ENCODE assay signal across 26 cellular contexts in the genomic region with DNA sequence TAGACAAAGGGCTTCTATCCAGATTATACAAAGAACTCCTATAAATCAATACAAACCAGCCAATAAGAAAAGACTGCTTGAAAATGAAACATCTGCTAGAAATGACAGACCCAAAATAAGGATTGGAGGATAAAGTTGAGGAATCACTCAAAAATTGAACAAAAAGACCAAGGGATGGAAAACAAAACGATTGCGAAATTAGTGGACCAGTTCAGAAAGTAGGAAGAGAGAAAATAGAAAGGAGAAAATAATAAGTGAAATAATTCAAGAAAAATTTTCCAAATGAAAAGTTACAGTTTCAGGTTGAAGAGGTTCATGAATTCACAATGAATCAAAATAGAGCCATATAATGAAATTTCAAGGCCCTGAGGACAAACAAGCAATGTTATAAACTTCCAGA.
DNase-seq lines count a peak whose midpoint lies in the region; ATAC-seq, FAIRE-seq and TF ChIP-seq lines count a peak whose summit lies in the region.
"Had no signal": no experiment of that assay in that cellular context is flagged by ENCODE, and none has a peak within 500 bp of the region (broad histone marks: within the 10 kb centered on the region; RNA-seq: fewer than 3 reads in every experiment).

No MANE protein-coding gene starts in this region.

- DNase-seq in IMR-90 (no peak), K562 (ENCODE audit: extremely low read depth in 1 of 4, low spot score in 3 of 4) (no peak), NCI-H510A (lab: John Stamatoyannopoulos, UW) (no peak), neural progenitor cell (ENCODE audit: low spot score) (no peak)
- DNase-seq: 8988T; ACHN; BE2C; C1 segment of cervical spinal cord; CD4-positive, alpha-beta memory T cell; CD4-positive, CD25-positive, alpha-beta regulatory T cell; CD8-positive, alpha-beta memory T cell; COR-L47; DMS 273 treated with DMSO at 0.1 percent for 48 hours; DMS153; DMS53; DMS79; DND-41; EL; GDM1 had no signal

- no peak overlapping the region for H3K4me3 Mint-ChIP-seq in neural progenitor cell
- H3K4me3 Mint-ChIP-seq: CD14-positive monocyte; CD4-positive, alpha-beta memory T cell; CD4-positive, CD25-positive, alpha-beta regulatory T cell; CD8-positive, alpha-beta memory T cell had no signal

- no peaks in the 10 kb centered on the region for H3F3A ChIP-seq in neural progenitor cell (ENCODE audit: low read depth)

- no peak overlapping the region for H2AK9ac ChIP-seq in IMR-90 (replicated peaks; ENCODE audit: low read depth, low read length, poor library complexity)

- no peak overlapping the region for H2AK5ac ChIP-seq in IMR-90 (ENCODE audit: low read depth, low read length)

- no CpG with 5 or more reads among the region's 2 CpGs for WGBS in IMR-90 (ENCODE audit: extremely low coverage in 2 of 2, insufficient read length in 1 of 2), 2 experiments
- 0% methylated on average over 2 of the region's 2 CpGs for WGBS in K562 (ENCODE audit: insufficient coverage, low coverage, missing lambda C conversion rate)

- H3K4me2 ChIP-seq in IMR-90 (ENCODE audit: low read depth, low read length) (no peak overlapping the region), K562 (ENCODE audit: insufficient read depth, low read length) (no peak overlapping the region), neural progenitor cell (no peak overlapping the region)
- H3K4me2 ChIP-seq: BLaER1 had no signal

- no peak overlapping the region for H3K18ac ChIP-seq in IMR-90 (ENCODE audit: low read depth, low read length)

- no peaks in the 10 kb centered on the region for H3K79me2 ChIP-seq in K562 (ENCODE audit: control insufficient read depth, insufficient read depth, low read length)
- no peaks in the 10 kb centered on the region for H3K79me2 ChIP-seq in neural progenitor cell (ENCODE audit: low read depth)

- no peak overlapping the region for H3K23ac ChIP-seq in IMR-90 (ENCODE audit: low read depth, low read length)

- H2AFZ ChIP-seq in IMR-90 (replicated peaks; ENCODE audit: low read length, poor library complexity) (no peak overlapping the region), K562 (ENCODE audit: low read depth, low read length) (no peak overlapping the region), neural progenitor cell (replicated peaks) (no peak overlapping the region)

- dilution Hi-C loops in IMR-90 (cut with HindIII; ENCODE audit: low sequenced_read_pairs, unreplicated experiment), result no loop called here

- H3K36me3 ChIP-seq in IMR-90 (ENCODE audit: control insufficient read depth, insufficient read depth, low read length) (no peaks in the 10 kb centered on the region), K562 (ENCODE audit: control insufficient read depth, insufficient read depth, low read length) (no peaks in the 10 kb centered on the region), neural progenitor cell (no peaks in the 10 kb centered on the region)
- H3K36me3 ChIP-seq: BE2C, BLaER1 had no signal

- no TSS peak for BruUV-seq in IMR-90 (replicated peaks; lab: Mats Ljungman, UMichigan)
- no TSS peak for BruUV-seq in K562 (replicated peaks; lab: Mats Ljungman, UMichigan)

- peaks cover 4% of the 10 kb centered on the region for H3K27me3 Mint-ChIP-seq in neural progenitor cell (ENCODE audit: insufficient read depth, low read depth)

- no peak overlapping the region for H3K27ac Mint-ChIP-seq in neural progenitor cell
- H3K27ac Mint-ChIP-seq: CD14-positive monocyte; CD4-positive, alpha-beta memory T cell; CD4-positive, CD25-positive, alpha-beta regulatory T cell; CD8-positive, alpha-beta memory T cell had no signal

- CTCF ChIA-PET in IMR-90 (lab: Yijun Ruan, JAX) (interaction anchor here (0.7 kb wide), 1 partner anchor 61 kb away, joined by 8 read pairs; no protein-coding TSS in a partner anchor), K562 (lab: Yijun Ruan, JAX; ENCODE audit: low intra/inter-chr PET ratio) (no interaction called here)

- no peak for TF ChIP-seq CTCF in IMR-90 (conservative IDR thresholded peaks at IDR 0.05; ENCODE audit: low read depth, low read length)
- no peak for TF ChIP-seq CTCF in K562 (IDR thresholded peaks at IDR 0.05 in 2 of 3, conservative IDR thresholded peaks at IDR 0.05 in 1 of 3; ENCODE audit: insufficient read depth in 2 of 3, low read depth in 1 of 3, low read length in 3 of 3)
- TF ChIP-seq CTCF in neural progenitor cell (IDR thresholded peaks at IDR 0.05), result no peak

- TF ChIP-seq RAD21 in IMR-90 (IDR thresholded peaks at IDR 0.05; ENCODE audit: low read length), result no peak
- TF ChIP-seq RAD21 in K562 (CRISPR knock-in tag; conservative IDR thresholded peaks at IDR 0.05 in 1 of 2, IDR thresholded peaks at IDR 0.05 in 1 of 2), result no peak

- ATAC-seq in IMR-90 (ENCODE audit: low read depth) (no peak), K562 (no peak), GM21423 (IDR thresholded peaks at IDR 0.05; ENCODE audit: unreplicated experiment) (no peak)
- ATAC-seq: GM12878 had no signal

- H3K4me1 ChIP-seq in IMR-90 (ENCODE audit: control insufficient read depth, insufficient read depth, low read length) (no peaks in the 10 kb centered on the region), K562 (replicated peaks in 1 of 2; ENCODE audit: control insufficient read depth in 2 of 2, insufficient read depth in 2 of 2, low read length in 2 of 2) (no peaks in the 10 kb centered on the region), neural progenitor cell (no peaks in the 10 kb centered on the region)
- H3K4me1 ChIP-seq: BE2C, BLaER1 had no signal

- H3K9ac ChIP-seq in IMR-90 (ENCODE audit: low read depth, low read length), result no peak overlapping the region
- H3K9ac ChIP-seq in K562 (ENCODE audit: insufficient read depth in 1 of 2, low read depth in 2 of 2, low read length in 2 of 2), result no peak overlapping the region
- no peak overlapping the region for H3K9ac ChIP-seq in neural progenitor cell
- H3K9ac ChIP-seq: BLaER1 had no signal

- FAIRE-seq in K562 (lab: Jason Lieb, UNC), result no peak
- FAIRE-seq: A204.1, GM12878, GM12892, GM18507 had no signal

- no peak overlapping the region for H4K5ac ChIP-seq in IMR-90 (ENCODE audit: low read depth, low read length)

- TF ChIP-seq POLR2A in IMR-90 (IDR thresholded peaks at IDR 0.05; ENCODE audit: low read depth, low read length), result no peak
- TF ChIP-seq POLR2A in K562 (conservative IDR thresholded peaks at IDR 0.05), result no peak

- no peaks in the 10 kb centered on the region for H3K9me1 ChIP-seq in IMR-90 (ENCODE audit: insufficient read depth, low read length)
- H3K9me1 ChIP-seq in K562 (ENCODE audit: control insufficient read depth, insufficient read depth, low read length), result no peaks in the 10 kb centered on the region

- H2BK20ac ChIP-seq in IMR-90 (ENCODE audit: low read depth, low read length), result no peak overlapping the region

- H3K36me3 Mint-ChIP-seq in neural progenitor cell, result no peaks in the 10 kb centered on the region
- H3K36me3 Mint-ChIP-seq: CD14-positive monocyte; CD4-positive, alpha-beta memory T cell; CD4-positive, CD25-positive, alpha-beta regulatory T cell had no signal

- H4K91ac ChIP-seq in IMR-90 (ENCODE audit: insufficient read depth, low read depth, low read length), result no peak overlapping the region

- H3K4me3 ChIP-seq in IMR-90 (ENCODE audit: insufficient read depth, low read depth, low read length) (no peak overlapping the region), K562 (no peak overlapping the region), neural progenitor cell (no peak overlapping the region)
- H3K4me3 ChIP-seq: BLaER1, GM12878 had no signal

- POLR2A ChIA-PET in IMR-90 (lab: Charles Lee; ENCODE audit: unreplicated experiment) (no interaction called here), K562 (lab: Yijun Ruan, JAX) (no interaction called here)

- H3K4me1 Mint-ChIP-seq in neural progenitor cell, result no peaks in the 10 kb centered on the region
- H3K4me1 Mint-ChIP-seq: CD14-positive monocyte; CD4-positive, alpha-beta memory T cell; CD8-positive, alpha-beta memory T cell had no signal

- H3K14ac ChIP-seq in IMR-90 (replicated peaks; ENCODE audit: low read depth, low read length), result no peak overlapping the region

- H2BK120ac ChIP-seq in IMR-90 (ENCODE audit: low read depth, low read length), result no peak overlapping the region

- H3K27me3 ChIP-seq in IMR-90 (ENCODE audit: control insufficient read depth, insufficient read depth, low read length) (peaks cover 12% of the 10 kb centered on the region), K562 (ENCODE audit: control insufficient read depth in 2 of 2, insufficient read depth in 2 of 2, low read length in 2 of 2) (peaks cover 3 to 23% of the 10 kb centered on the region in 2 experiments; a peak in 3 of 5 replicates), neural progenitor cell (no peaks in the 10 kb centered on the region)
- H3K27me3 ChIP-seq: BE2C, BLaER1 had no signal

- H4K8ac ChIP-seq in IMR-90 (ENCODE audit: low read depth in 2 of 2, low read length in 2 of 2), result no peak overlapping the region

- no peak overlapping the region for H3K27ac ChIP-seq in IMR-90 (ENCODE audit: insufficient read depth, low read length)
- H3K27ac ChIP-seq in K562 (ENCODE audit: extremely low read depth, low read depth, low read length), result no peak overlapping the region
- H3K27ac ChIP-seq in neural progenitor cell, result no peak overlapping the region
- H3K27ac ChIP-seq: BLaER1 had no signal

- intact Hi-C loops in IMR-90 (cut with micrococcal nuclease) (no loop called here), K562 (cut with micrococcal nuclease) (no loop called here)

- H3K4ac ChIP-seq in IMR-90 (ENCODE audit: low read depth, low read length), result no peak overlapping the region

- no peak for TF ChIP-seq EP300 in K562 (IDR thresholded peaks at IDR 0.05; ENCODE audit: low read length)

- no peak overlapping the region for H2BK5ac ChIP-seq in IMR-90 (ENCODE audit: low read depth, low read length, poor library complexity, severe bottlenecking)

- H3K79me1 ChIP-seq in IMR-90 (ENCODE audit: low read depth in 1 of 2, low read length in 2 of 2), result no peaks in the 10 kb centered on the region

- no peak overlapping the region for H2BK15ac ChIP-seq in IMR-90 (ENCODE audit: low read depth, low read length)

- peaks cover 2% of the 10 kb centered on the region for H3K9me3 Mint-ChIP-seq in neural progenitor cell

- H4K20me1 ChIP-seq in IMR-90 (ENCODE audit: insufficient read depth, low read length) (no peaks in the 10 kb centered on the region), K562 (replicated peaks; ENCODE audit: control insufficient read depth, insufficient read depth, low read length) (no peaks in the 10 kb centered on the region), neural progenitor cell (ENCODE audit: low read depth) (no peaks in the 10 kb centered on the region)
- H4K20me1 ChIP-seq: BLaER1 had no signal

- no peaks in the 10 kb centered on the region for H3K9me3 ChIP-seq in IMR-90 (ENCODE audit: control insufficient read depth, insufficient read depth, low read length)
- no peaks in the 10 kb centered on the region for H3K9me3 ChIP-seq in K562 (replicated peaks; ENCODE audit: control insufficient read depth, insufficient read depth, low read depth, low read length)
- no peaks in the 10 kb centered on the region for H3K9me3 ChIP-seq in neural progenitor cell (ENCODE audit: low read depth)
- H3K9me3 ChIP-seq: BE2C had no signal

- no peak overlapping the region for H3K56ac ChIP-seq in IMR-90 (ENCODE audit: extremely low read depth, insufficient read depth, low read length)

- in situ Hi-C loops in IMR-90 (cut with MboI; ENCODE audit: low sequenced_read_pairs) (no loop called here), K562 (cut with MboI) (no loop called here)

TF ChIP-seq in IMR-90, 13 proteins besides CTCF, POLR2A, EP300 and RAD21 (continues in another document):
- peak; percentile 74 for TF ChIP-seq CEBPB (IDR thresholded peaks at IDR 0.05; ENCODE audit: low read depth, low read length)
